26 cellular contexts compared by ENCODE assay signal in genomic region chr9:129434187-129434586, GRCh38.
DNase-seq lines count a peak whose midpoint lies in the region; ATAC-seq, FAIRE-seq and TF ChIP-seq lines count a peak whose summit lies in the region.
"Had no signal": no experiment of that assay in that cellular context is flagged by ENCODE, and none has a peak within 500 bp of the region (broad histone marks: within the 10 kb centered on the region; RNA-seq: fewer than 3 reads in every experiment).

No MANE protein-coding gene starts in this region.

- H3K23ac ChIP-seq in neuronal stem cell (ENCODE audit: low read depth, low read length, poor library complexity) = no peak overlapping the region

- H2BK120ac ChIP-seq in neuronal stem cell (ENCODE audit: low read depth, low read length) = no peak overlapping the region

- H4K20me1 ChIP-seq in GM12878 (ENCODE audit: control insufficient read depth, insufficient read depth) = no peaks in the 10 kb centered on the region

- no peak overlapping the region for H4K91ac ChIP-seq in neuronal stem cell (ENCODE audit: low read depth, low read length, poor library complexity)

- no peak overlapping the region for H2BK15ac ChIP-seq in neuronal stem cell (ENCODE audit: low read length)

- POLR2A ChIA-PET in A673 (lab: Charles Lee; ENCODE audit: low non-redundant PET) = no interaction called here
- POLR2A ChIA-PET in GM12878 (lab: Charles Lee) = no interaction called here

- H3K4me2 ChIP-seq in GM12878 (ENCODE audit: control insufficient read depth, insufficient read depth) = no peak overlapping the region
- no peak overlapping the region for H3K4me2 ChIP-seq in neuronal stem cell (ENCODE audit: insufficient read depth, low read length, poor library complexity, severe bottlenecking)

- no peaks in the 10 kb centered on the region for H3K79me2 ChIP-seq in GM12878 (ENCODE audit: control insufficient read depth, insufficient read depth, low read length)

- no TSS peak for BruUV-seq in A673 (replicated peaks; lab: Mats Ljungman, UMichigan)
- BruUV-seq in GM12878 (replicated peaks; lab: Mats Ljungman, UMichigan) = no TSS peak

- H3K27ac Mint-ChIP-seq in mesothelial cell of epicardium = peak overlapping the region; percentile 82
- H3K27ac Mint-ChIP-seq: activated naive CD8-positive, alpha-beta T cell treated with anti-CD3 and anti-CD28 coated beads, Interleukin-2, amount 50 U/mL, for 24 hours; T-cell had no signal

- H3K9ac ChIP-seq in GM12878 (ENCODE audit: control insufficient read depth, insufficient read depth, low read length) (no peak overlapping the region), neuronal stem cell (ENCODE audit: low read depth, low read length, poor library complexity) (no peak overlapping the region)

- peak; percentile 32 for DNase-seq in A673 (ENCODE audit: low spot score)
- peak; percentile 17 for DNase-seq in LHCN-M2 (ENCODE audit: low read depth)
- no peak for DNase-seq in GM12878 (ENCODE audit: low read depth, low spot score)
- no peak for DNase-seq in mesothelial cell of epicardium (ENCODE audit: low spot score in 2 of 2, unreplicated experiment in 2 of 2)
- DNase-seq in GM12892 (ENCODE audit: insufficient read length) = no peak
- no peak for DNase-seq in hippocampal formation (lab: John Stamatoyannopoulos, UW)
- no peak for DNase-seq in neuronal stem cell (ENCODE audit: low spot score)
- DNase-seq: activated CD8-positive, alpha-beta memory T cell treated with anti-CD3 and anti-CD28 coated beads for 24 hours; activated gamma-delta T cell treated with Interleukin-2 at 50 U/mL for 16 hours; activated naive CD8-positive, alpha-beta T cell treated with anti-CD3 and anti-CD28 coated beads, Interleukin-2, amount 50 U/mL, for 24 hours; activated T-cell treated with anti-CD3 and anti-CD28 coated beads, Interleukin-2, amount 50 U/mL, for 1 hour; effector memory CD8-positive, alpha-beta T cell; NCI-H1105; NCI-H2029; NCI-H345; NCI-H774; OCI-M1; sigmoid colon; stomach; T-cell; transverse colon had no signal

- TF ChIP-seq POLR2A in GM12878 (IDR thresholded peaks at IDR 0.05; ENCODE audit: low read depth, low read length) = no peak
- no peak for TF ChIP-seq POLR2A in GM12892 (IDR thresholded peaks at IDR 0.05; ENCODE audit: low read depth, low read length)
- no peak for TF ChIP-seq POLR2A in gastroesophageal sphincter (IDR thresholded peaks at IDR 0.05)

- no peaks in the 10 kb centered on the region for H3K79me1 ChIP-seq in neuronal stem cell (ENCODE audit: low read depth, low read length)

- CTCF ChIA-PET in A673 (lab: Charles Lee) = no interaction called here
- CTCF ChIA-PET in GM12878 (lab: Yijun Ruan, JAX) = no interaction called here

- H3K4me3 ChIP-seq in A673 (ENCODE audit: low read depth, low read length, poor library complexity, severe bottlenecking) (no peak overlapping the region), GM12878 (no peak overlapping the region), neuronal stem cell (ENCODE audit: low read length in 2 of 2) (no peak overlapping the region), gastroesophageal sphincter (no peak overlapping the region)
- H3K4me3 ChIP-seq: esophagus muscularis mucosa, sigmoid colon, stomach, transverse colon had no signal

- no peaks in the 10 kb centered on the region for H3K27me3 ChIP-seq in A673 (replicated peaks; ENCODE audit: insufficient read depth, low read depth, low read length, poor library complexity)
- peaks cover 15 to 28% of the 10 kb centered on the region in 2 experiments for H3K27me3 ChIP-seq in GM12878 (replicated peaks in 1 of 2; ENCODE audit: control insufficient read depth in 2 of 2, insufficient read depth in 2 of 2, low read length in 1 of 2)
- peaks cover 0 to 32% (median 7%) of the 10 kb centered on the region in 3 experiments for H3K27me3 ChIP-seq in neuronal stem cell (ENCODE audit: control insufficient read depth in 3 of 3, insufficient read depth in 3 of 3, low read depth in 1 of 3, low read length in 3 of 3)
- H3K27me3 ChIP-seq in gastroesophageal sphincter = no peaks in the 10 kb centered on the region
- H3K27me3 ChIP-seq: esophagus muscularis mucosa, sigmoid colon had no signal

- no peaks in the 10 kb centered on the region for H3K36me3 ChIP-seq in A673 (ENCODE audit: insufficient read depth, low read length, poor library complexity, severe bottlenecking)
- H3K36me3 ChIP-seq in GM12878 (ENCODE audit: control insufficient read depth in 2 of 2, insufficient read depth in 2 of 2, low read length in 1 of 2) = no peaks in the 10 kb centered on the region
- no peaks in the 10 kb centered on the region for H3K36me3 ChIP-seq in neuronal stem cell (replicated peaks in 1 of 2; ENCODE audit: control insufficient read depth in 2 of 2, insufficient read depth in 2 of 2, low read length in 2 of 2)
- H3K36me3 ChIP-seq in gastroesophageal sphincter = no peaks in the 10 kb centered on the region
- H3K36me3 ChIP-seq: esophagus muscularis mucosa, sigmoid colon, stomach, transverse colon had no signal

- H3K4me1 Mint-ChIP-seq in mesothelial cell of epicardium = peaks cover 81% of the 10 kb centered on the region

- H3K4me1 ChIP-seq in A673 (ENCODE audit: insufficient read depth, low read length, poor library complexity, severe bottlenecking) = peaks cover 18% of the 10 kb centered on the region
- H3K4me1 ChIP-seq in GM12878 (ENCODE audit: control insufficient read depth, insufficient read depth, low read length) = no peaks in the 10 kb centered on the region
- peaks cover 16 to 24% of the 10 kb centered on the region in 2 donors for H3K4me1 ChIP-seq in neuronal stem cell (ENCODE audit: control insufficient read depth in 2 of 2, insufficient read depth in 1 of 2, low read depth in 1 of 2, low read length in 2 of 2)
- H3K4me1 ChIP-seq in gastroesophageal sphincter = peaks cover 0 to 36% (median 12%) of the 10 kb centered on the region in 3 donors

- no peak overlapping the region for H2AK5ac ChIP-seq in neuronal stem cell (ENCODE audit: low read depth, low read length)

- FAIRE-seq in GM12878 (lab: Jason Lieb, UNC) (no peak), GM12892 (lab: Jason Lieb, UNC) (no peak)
- FAIRE-seq: frontal cortex had no signal

- H3K9me3 ChIP-seq in A673 (ENCODE audit: low read depth, low read length, poor library complexity, severe bottlenecking) (no peaks in the 10 kb centered on the region), GM12878 (replicated peaks; ENCODE audit: control insufficient read depth, insufficient read depth, low read length) (no peaks in the 10 kb centered on the region), neuronal stem cell (replicated peaks in 1 of 2; ENCODE audit: control insufficient read depth in 2 of 2, insufficient read depth in 1 of 2, low read depth in 1 of 2, low read length in 2 of 2) (peaks cover 0 to 4% of the 10 kb centered on the region in 2 donors), gastroesophageal sphincter (no peaks in the 10 kb centered on the region)
- H3K9me3 ChIP-seq: esophagus muscularis mucosa, sigmoid colon, stomach, transverse colon had no signal

- no peak overlapping the region for H3K18ac ChIP-seq in neuronal stem cell (ENCODE audit: low read length)

- WGBS in GM12878 (ENCODE audit: insufficient coverage, insufficient replicate concordance, low lambda C conversion rate, missing lambda C conversion rate) = 0% methylated on average over 2 of the region's 2 CpGs
- no CpG with 5 or more reads among the region's 2 CpGs for WGBS in neuronal stem cell (ENCODE audit: extremely low coverage in 2 of 2, insufficient read length in 2 of 2, insufficient replicate concordance in 1 of 2), 2 donors
- WGBS in gastroesophageal sphincter (ENCODE audit: low coverage in 1 of 2), 2 donors = 46 to 50% methylated on average over 2 of the region's 2 CpGs

- intact Hi-C loops in A673 (cut with micrococcal nuclease; ENCODE audit: unreplicated experiment) (no loop called here), GM12878 (cut with micrococcal nuclease; ENCODE audit: unreplicated experiment) (no loop called here)

- RAD21 ChIA-PET in GM12878 (lab: Charles Lee; ENCODE audit: unreplicated experiment) = no interaction called here

- no peak overlapping the region for H2BK5ac ChIP-seq in neuronal stem cell (ENCODE audit: low read length)

- no peak overlapping the region for H3K14ac ChIP-seq in neuronal stem cell (ENCODE audit: low read length)

- no peak overlapping the region for H3K4ac ChIP-seq in neuronal stem cell (ENCODE audit: low read length)

- no peak overlapping the region for H3K4me3 Mint-ChIP-seq in mesothelial cell of epicardium
- H3K4me3 Mint-ChIP-seq: activated naive CD8-positive, alpha-beta T cell treated with anti-CD3 and anti-CD28 coated beads, Interleukin-2, amount 50 U/mL, for 24 hours; effector memory CD8-positive, alpha-beta T cell; neural crest cell; T-cell had no signal

- TF ChIP-seq RAD21 in GM12878 (IDR thresholded peaks at IDR 0.05; ENCODE audit: insufficient read depth, low read depth, low read length) = no peak

- TF ChIP-seq CTCF in A673 (conservative IDR thresholded peaks at IDR 0.05; ENCODE audit: low read depth, low read length) (no peak), GM12878 (IDR thresholded peaks at IDR 0.05 in 2 of 3, conservative IDR thresholded peaks at IDR 0.05 in 1 of 3; ENCODE audit: control insufficient read depth in 2 of 3, extremely low read depth in 1 of 3, insufficient read depth in 1 of 3, low read depth in 3 of 3, low read length in 3 of 3) (no peak), mesothelial cell of epicardium (IDR thresholded peaks at IDR 0.05; ENCODE audit: unreplicated experiment) (no peak), gastroesophageal sphincter (IDR thresholded peaks at IDR 0.05) (no peak)

- H3K27me3 Mint-ChIP-seq in mesothelial cell of epicardium (ENCODE audit: low read depth) = no peaks in the 10 kb centered on the region

- H4K8ac ChIP-seq in neuronal stem cell (ENCODE audit: low read depth, low read length) = no peak overlapping the region

- H3K36me3 Mint-ChIP-seq in mesothelial cell of epicardium = no peaks in the 10 kb centered on the region
- H3K36me3 Mint-ChIP-seq: T-cell had no signal

- H2AFZ ChIP-seq in GM12878 (ENCODE audit: control insufficient read depth, low read depth, low read length) = no peak overlapping the region
- no peak overlapping the region for H2AFZ ChIP-seq in neuronal stem cell (ENCODE audit: low read length)

- ATAC-seq in GM12878 (no peak), gastroesophageal sphincter (no peak)
- ATAC-seq: activated naive CD8-positive, alpha-beta T cell treated with anti-CD3 and anti-CD28 coated beads, Interleukin-2, amount 50 U/mL, for 24 hours; effector memory CD8-positive, alpha-beta T cell; Right ventricle myocardium inferior; T-cell had no signal

- SMC1A ChIA-PET in GM12878 (lab: Charles Lee; ENCODE audit: uncharacterized antibody, unreplicated experiment) = no interaction called here

- TF ChIP-seq EP300 in GM12878 (IDR thresholded peaks at IDR 0.05; ENCODE audit: borderline replicate concordance in 1 of 2, control insufficient read depth in 1 of 2, low read depth in 2 of 2, low read length in 2 of 2) (no peak), gastroesophageal sphincter (IDR thresholded peaks at IDR 0.05) (no peak)

- no peak overlapping the region for H2BK12ac ChIP-seq in neuronal stem cell (ENCODE audit: low read length)

- H3K27ac ChIP-seq in A673 (ENCODE audit: low read depth, low read length, poor library complexity, severe bottlenecking) (no peak overlapping the region), GM12878 (ENCODE audit: control insufficient read depth, insufficient read depth) (no peak overlapping the region), neuronal stem cell (replicated peaks; ENCODE audit: low read length) (no peak overlapping the region), gastroesophageal sphincter (no peak overlapping the region)
- H3K27ac ChIP-seq: esophagus muscularis mucosa, sigmoid colon, transverse colon had no signal

- in situ Hi-C loops in GM12878 (cut with MboI) = no loop called here

- H3K9me3 Mint-ChIP-seq in mesothelial cell of epicardium = no peaks in the 10 kb centered on the region
- H3K9me3 Mint-ChIP-seq: activated naive CD8-positive, alpha-beta T cell treated with anti-CD3 and anti-CD28 coated beads, Interleukin-2, amount 50 U/mL, for 24 hours; effector memory CD8-positive, alpha-beta T cell; neural crest cell; T-cell had no signal

Comparison
In these comparisons a context has a peak if more than half of its experiments do, and no peak if none do; other contexts are left out.
1. DNase-seq: peak in A673 (single experiment) and LHCN-M2 (single experiment); none in GM12878 (single experiment), mesothelial cell of epicardium (0 of 2), GM12892 (single experiment), hippocampal formation (0 of 2) and neuronal stem cell (single experiment).